Comparison of ENCODE assay signal across 11 cellular contexts in the genomic region with DNA sequence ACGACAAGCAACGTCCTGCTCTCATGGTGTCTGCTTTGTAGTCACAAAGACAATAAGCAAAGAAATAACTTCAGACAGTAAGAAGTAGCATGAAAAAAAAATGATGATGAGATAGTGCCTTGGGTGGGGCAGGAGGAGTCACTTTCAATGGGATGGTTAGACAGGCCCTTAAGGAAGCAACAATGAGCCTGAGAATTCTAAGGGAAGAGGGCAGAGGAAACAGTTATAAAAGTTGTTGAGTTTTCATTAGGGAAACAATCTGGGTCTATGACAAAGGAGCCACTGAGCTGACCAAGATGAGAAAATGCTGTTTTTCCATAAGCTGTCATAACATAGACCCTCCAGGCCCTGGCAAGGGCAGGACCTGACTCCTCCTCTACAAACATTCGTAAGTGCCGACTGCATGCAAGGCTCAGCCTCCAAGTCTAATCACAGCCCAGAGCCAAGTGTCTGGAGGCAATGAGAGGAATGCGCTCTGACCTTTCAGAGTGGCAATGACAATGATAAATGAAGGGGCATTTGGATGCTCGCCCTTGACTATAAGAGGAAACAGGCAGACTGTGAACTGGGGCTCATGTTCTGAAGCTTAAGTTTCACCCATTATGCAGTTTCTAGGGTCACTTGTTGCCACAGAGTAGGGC. TPM values are rescaled to one million over a fixed set of nuclear protein-coding genes. Genes with fewer than 3 reads are reported as not detected.
DNase-seq lines count a peak whose midpoint lies in the region; ATAC-seq and TF ChIP-seq lines count a peak whose summit lies in the region.
"Had no signal": no experiment of that assay in that cellular context is flagged by ENCODE, and none has a peak within 500 bp of the region (broad histone marks: within the 10 kb centered on the region; RNA-seq: fewer than 3 reads in every experiment).

No MANE protein-coding gene starts in this region.

- no peak overlapping the region for H3K4me3 ChIP-seq in adipocyte (ENCODE audit: low read length)

- no peaks in the 10 kb centered on the region for H3K9me3 ChIP-seq in adipocyte (ENCODE audit: control insufficient read depth, low read length)

- intact Hi-C loops in posterior cingulate gyrus (cut with DNase I): no loop called here

- H3K4me1 Mint-ChIP-seq in glutamatergic neuron (ENCODE audit: low read depth, unreplicated experiment): peaks cover 51% of the 10 kb centered on the region
- H3K4me1 Mint-ChIP-seq: activated naive CD4-positive, alpha-beta T cell treated with anti-CD3 and anti-CD28 coated beads, Interleukin-2, amount 50 U/mL, for 24 hours had no signal

- H3K27me3 ChIP-seq in adipocyte (replicated peaks; ENCODE audit: control insufficient read depth, insufficient read depth, low read length): no peaks in the 10 kb centered on the region

- H3K27me3 Mint-ChIP-seq in glutamatergic neuron (ENCODE audit: unreplicated experiment): peaks cover 10% of the 10 kb centered on the region

- H3K27ac Mint-ChIP-seq in glutamatergic neuron (ENCODE audit: unreplicated experiment): peak overlapping the region; percentile 76
- H3K27ac Mint-ChIP-seq: activated naive CD4-positive, alpha-beta T cell treated with anti-CD3 and anti-CD28 coated beads, Interleukin-2, amount 50 U/mL, for 24 hours had no signal

- H3K9ac ChIP-seq in adipocyte (ENCODE audit: low read length): peak overlapping the region; percentile 52

- H3K9me3 Mint-ChIP-seq in glutamatergic neuron (ENCODE audit: unreplicated experiment): peaks cover 20% of the 10 kb centered on the region
- H3K9me3 Mint-ChIP-seq: activated naive CD4-positive, alpha-beta T cell treated with anti-CD3 and anti-CD28 coated beads, Interleukin-2, amount 50 U/mL, for 24 hours had no signal

- TF ChIP-seq CTCF in glutamatergic neuron (IDR thresholded peaks at IDR 0.05; ENCODE audit: partially characterized antibody, unreplicated experiment): no peak

- no peak for ATAC-seq in activated CD4-positive, CD25-positive, alpha-beta regulatory T cell treated with anti-CD3 and anti-CD28 coated beads, Interleukin-2, amount 50 U/mL, for 24 hours

- peaks cover 43% of the 10 kb centered on the region for H3K4me1 ChIP-seq in adipocyte (ENCODE audit: control insufficient read depth, insufficient read depth, low read length)

- H3K4me3 Mint-ChIP-seq in glutamatergic neuron (ENCODE audit: unreplicated experiment): peak overlapping the region; percentile 23
- H3K4me3 Mint-ChIP-seq: activated naive CD4-positive, alpha-beta T cell treated with anti-CD3 and anti-CD28 coated beads, Interleukin-2, amount 50 U/mL, for 24 hours had no signal

- DNase-seq in Daoy (ENCODE audit: low read depth) (peak; percentile 56), adipocyte (ENCODE audit: low read depth) (peak; percentile 67), glutamatergic neuron (no peak), renal cortical epithelial cell (ENCODE audit: low read depth) (peak; percentile 16), posterior cingulate gyrus (no peak), HPDE6-E6E7 (ENCODE audit: extremely low spot score) (no peak), NOMO-1 treated with DMSO at 0.1 percent for 48 hours (lab: John Stamatoyannopoulos, UW; ENCODE audit: unreplicated experiment) (no peak)
- DNase-seq: activated CD4-positive, alpha-beta T cell treated with anti-CD3 and anti-CD28 coated beads for 4 hours; NCI-H1105 treated with DMSO at 0.1 percent for 48 hours had no signal

- H3K36me3 ChIP-seq in adipocyte (ENCODE audit: control insufficient read depth, insufficient read depth, low read length, severe bottlenecking): no peaks in the 10 kb centered on the region

- no peaks in the 10 kb centered on the region for H3K36me3 Mint-ChIP-seq in glutamatergic neuron (ENCODE audit: unreplicated experiment)
- H3K36me3 Mint-ChIP-seq: activated naive CD4-positive, alpha-beta T cell treated with anti-CD3 and anti-CD28 coated beads, Interleukin-2, amount 50 U/mL, for 24 hours had no signal

RNA-seq across cellular contexts. Expression of gene PPP1R3C, which starts 43.7 kb away (rescaled TPM):
- 0.54 and 0.74 TPM in 2 replicates for total RNA-seq in Daoy (2014; rRNA removed; shearing (Covaris generic))
- 19.4 TPM for total RNA-seq in glutamatergic neuron (ENCODE audit: unreplicated experiment)
- total RNA-seq in renal cortical epithelial cell: 5.7 and 39.4 TPM in 2 replicates

Comparison
In these comparisons a context has a peak if more than half of its experiments do, and no peak if none do; other contexts are left out.
1. DNase-seq: peak in Daoy (single experiment), adipocyte (single experiment) and renal cortical epithelial cell (single experiment); none in glutamatergic neuron (single experiment), posterior cingulate gyrus (0 of 10), HPDE6-E6E7 (single experiment) and NOMO-1 treated with DMSO at 0.1 percent for 48 hours (single experiment).